ENCODE assay signal across 9 cellular contexts in the genomic region with DNA sequence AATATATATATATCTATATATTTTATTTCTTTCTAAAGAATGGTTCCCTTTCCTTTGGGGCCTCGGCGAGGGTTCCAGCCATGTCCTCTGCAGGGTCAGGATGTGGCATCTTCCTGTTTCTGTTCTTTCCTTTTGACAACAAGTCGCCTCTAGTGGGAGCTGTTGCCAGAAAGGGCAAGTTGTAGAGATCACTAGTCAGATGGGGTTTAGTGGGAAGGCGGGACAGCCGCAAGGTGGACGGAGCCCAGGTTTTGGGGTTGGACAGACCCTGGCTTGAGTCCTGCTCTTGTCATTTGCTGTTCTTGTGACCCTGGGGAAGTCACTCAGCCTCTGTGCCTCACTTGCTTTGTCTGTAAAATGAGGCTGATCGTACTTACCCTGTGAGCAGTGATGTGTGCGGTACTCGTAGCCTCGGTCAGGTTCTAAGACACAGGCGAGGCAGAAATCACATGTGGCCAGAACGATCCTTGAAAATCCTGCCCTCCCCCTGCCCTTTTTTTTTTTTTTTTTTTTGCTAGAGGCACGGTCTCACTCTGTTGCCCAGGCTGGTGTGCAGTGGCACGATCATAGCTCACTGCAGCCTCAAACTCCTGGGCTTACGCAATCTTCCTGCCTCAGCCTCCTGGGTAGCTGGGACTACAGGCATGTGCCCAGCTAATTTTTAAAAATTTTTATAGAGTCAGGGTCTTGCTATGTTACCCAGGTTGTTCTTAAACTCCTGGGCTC.
DNase-seq lines count a peak whose midpoint lies in the region; ATAC-seq, FAIRE-seq and TF ChIP-seq lines count a peak whose summit lies in the region.
"Had no signal": no experiment of that assay in that cellular context is flagged by ENCODE, and none has a peak within 500 bp of the region (broad histone marks: within the 10 kb centered on the region; RNA-seq: fewer than 3 reads in every experiment).

No MANE protein-coding gene starts in this region.

- peak overlapping the region in 1 of 2 donors; percentile 13 for H3K27ac ChIP-seq in kidney (ENCODE audit: low read depth in 2 of 2, low read length in 2 of 2)

- intact Hi-C loops in kidney (cut with DNase I), result no loop called here

- peaks cover 6 to 26% of the 10 kb centered on the region in 2 donors for H3K36me3 ChIP-seq in kidney (ENCODE audit: control insufficient read depth in 1 of 2, insufficient read depth in 2 of 2, low read length in 2 of 2)

- H3K36me3 Mint-ChIP-seq in T-helper 2 cell treated with Interferon-gamma antibody and Interleukin-4, amounts not matched to agents 5 μg/mL and 100 μg/mL, for 36 hours (ENCODE audit: low read depth), result peaks cover 39% of the 10 kb centered on the region

- no peak overlapping the region for H3K4me3 Mint-ChIP-seq in T-helper 2 cell treated with Interferon-gamma antibody and Interleukin-4, amounts not matched to agents 5 μg/mL and 100 μg/mL, for 36 hours

- DNase-seq in COLO829 (ENCODE audit: low spot score), result peak; percentile 28
- peak; percentile 63 for DNase-seq in HEK293T (ENCODE audit: extremely low spot score)
- no peak for DNase-seq in T-helper 2 cell treated with Interferon-gamma antibody and Interleukin-4, amounts not matched to agents 5 μg/mL and 100 μg/mL, for 36 hours (ENCODE audit: low spot score)
- peak; percentile 37 for DNase-seq in kidney
- no peak for DNase-seq in NCI-H2227 treated with DMSO at 0.1 percent for 48 hours (lab: John Stamatoyannopoulos, UW)
- no peak for DNase-seq in superior temporal gyrus (ENCODE audit: extremely low spot score)
- DNase-seq: T-helper 9 cell had no signal

- peak overlapping the region; percentile 2 for H3K27ac Mint-ChIP-seq in T-helper 2 cell treated with Interferon-gamma antibody and Interleukin-4, amounts not matched to agents 5 μg/mL and 100 μg/mL, for 36 hours

- FAIRE-seq in kidney (lab: Jason Lieb, UNC), result no peak

- no peaks in the 10 kb centered on the region for H3K4me1 Mint-ChIP-seq in T-helper 2 cell treated with Interferon-gamma antibody and Interleukin-4, amounts not matched to agents 5 μg/mL and 100 μg/mL, for 36 hours (ENCODE audit: low read depth)

- peak; percentile 34 for TF ChIP-seq CTCF in kidney (IDR thresholded peaks at IDR 0.05; ENCODE audit: borderline replicate concordance, extremely low read depth, insufficient read depth)

- H3K27me3 Mint-ChIP-seq in T-helper 2 cell treated with Interferon-gamma antibody and Interleukin-4, amounts not matched to agents 5 μg/mL and 100 μg/mL, for 36 hours (ENCODE audit: low read depth), result no peaks in the 10 kb centered on the region

- ATAC-seq in HG02840 (IDR thresholded peaks at IDR 0.05; ENCODE audit: low FRiP score, unreplicated experiment), result no peak
- ATAC-seq in GM18867 (IDR thresholded peaks at IDR 0.05; ENCODE audit: unreplicated experiment), result no peak

- peaks cover 9 to 16% of the 10 kb centered on the region in 2 donors for H3K4me1 ChIP-seq in kidney (ENCODE audit: control insufficient read depth in 1 of 2, insufficient read depth in 1 of 2, low read depth in 1 of 2, low read length in 2 of 2)

- POLR2A ChIA-PET in HEK293T (lab: Yijun Ruan, JAX), result no interaction called here

- H3K9me3 Mint-ChIP-seq in T-helper 2 cell treated with Interferon-gamma antibody and Interleukin-4, amounts not matched to agents 5 μg/mL and 100 μg/mL, for 36 hours, result no peaks in the 10 kb centered on the region

- no peaks in the 10 kb centered on the region for H3K9me3 ChIP-seq in kidney (ENCODE audit: control insufficient read depth in 1 of 2, low read length in 2 of 2)

- no peak overlapping the region for H3K4me3 ChIP-seq in kidney (ENCODE audit: low read length in 2 of 2)

- CTCF ChIA-PET in HEK293T (lab: Yijun Ruan, JAX), result interaction anchor here (0.6 to 1.0 kb wide), 3 partner anchors 15 to 370 kb away, joined by 3 read pairs; no protein-coding TSS in a partner anchor

- H3K9ac ChIP-seq in kidney (ENCODE audit: low read length in 2 of 2), result no peak overlapping the region

TF ChIP-seq in HEK293T, 16 proteins besides CTCF, POLR2A, EP300 and RAD21:
- TF ChIP-seq ARNT (IDR thresholded peaks at IDR 0.05), result no peak

Comparison
In these comparisons a context has a peak if more than half of its experiments do, and no peak if none do; other contexts are left out.
1. DNase-seq: peak in COLO829 (single experiment), HEK293T (single experiment) and kidney (single experiment); none in T-helper 2 cell treated with Interferon-gamma antibody and Interleukin-4, amounts not matched to agents 5 μg/mL and 100 μg/mL, for 36 hours (single experiment), NCI-H2227 treated with DMSO at 0.1 percent for 48 hours (single experiment) and superior temporal gyrus (single experiment).